ENCODE assay signal across 33 cellular contexts in the genomic region with DNA sequence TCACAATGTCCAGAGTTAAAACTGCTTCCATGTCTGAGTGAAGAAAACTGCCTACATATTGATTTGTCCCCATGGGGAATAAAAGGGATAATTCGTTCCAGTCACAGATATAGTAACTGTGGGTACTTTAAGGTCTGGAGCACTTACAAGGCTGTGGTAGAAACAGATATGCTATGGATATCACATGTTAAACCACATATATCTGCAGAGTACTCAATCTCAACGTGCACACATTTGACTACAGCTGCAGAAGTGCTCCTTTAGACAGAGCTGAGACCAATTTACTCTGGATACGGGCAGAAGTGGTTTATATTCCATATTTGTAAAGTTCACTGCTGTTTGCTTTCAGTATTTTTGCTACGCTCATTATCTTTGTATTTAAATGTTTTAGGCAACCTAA. TPM values are rescaled to one million over a fixed set of nuclear protein-coding genes. Genes with fewer than 3 reads are reported as not detected.
"Had no signal": no experiment of that assay in that cellular context is flagged by ENCODE, and none has a peak within 500 bp of the region (broad histone marks: within the 10 kb centered on the region; RNA-seq: fewer than 3 reads in every experiment).

No MANE protein-coding gene starts in this region.

- H3K27me3 ChIP-seq: brain microvascular endothelial cell, dorsolateral prefrontal cortex, esophagus squamous epithelium, heart left ventricle had no signal

- H3K36me3 ChIP-seq: brain microvascular endothelial cell, esophagus squamous epithelium, heart left ventricle, WERI-Rb-1 had no signal

- H3K27ac ChIP-seq: brain microvascular endothelial cell, coronary artery, dorsolateral prefrontal cortex, esophagus squamous epithelium, heart left ventricle, WERI-Rb-1 had no signal

- H3K4me3 ChIP-seq: coronary artery, dorsolateral prefrontal cortex, esophagus squamous epithelium, heart left ventricle had no signal

- H3K9me3 ChIP-seq: esophagus squamous epithelium, heart left ventricle had no signal

- H3K4me1 ChIP-seq: esophagus squamous epithelium, heart left ventricle had no signal

- DNase-seq: activated B cell treated with CpG ODN at 0.5 μM for 24 hours; activated CD4-positive, alpha-beta T cell treated with anti-CD3 and anti-CD28 coated beads for 48 hours; activated CD4-positive, alpha-beta T cell treated with anti-CD3 and anti-CD28 coated beads, Interleukin-2, amount 50 U/mL, for 1 hour; activated CD4-positive, alpha-beta T cell treated with anti-CD3 and anti-CD28 coated beads, Interleukin-2, amount 50 U/mL, for 48 hours; activated CD8-positive, alpha-beta memory T cell treated with anti-CD3 and anti-CD28 coated beads for 24 hours; activated CD8-positive, alpha-beta T cell treated with anti-CD3 and anti-CD28 coated beads for 36 hours; activated effector memory CD4-positive, alpha-beta T cell treated with Interleukin-2 at 50 U/mL for 16 hours; activated gamma-delta T cell treated with Interleukin-2 at 50 U/mL for 16 hours; activated naive CD4-positive, alpha-beta T cell treated with anti-CD3 and anti-CD28 coated beads, Interleukin-2, amount 50 U/mL, for 16 hours; activated naive CD4-positive, alpha-beta T cell treated with Interleukin-2 at 50 U/mL for 16 hours; activated T-cell treated with anti-CD3 and anti-CD28 coated beads, Interleukin-2, amount 50 U/mL, for 4 hours; amniotic stem cell; anterior cingulate cortex; brain microvascular endothelial cell; dorsolateral prefrontal cortex; effector CD4-positive, alpha-beta T cell; effector memory CD8-positive, alpha-beta T cell; esophagus squamous epithelium; glutamatergic neuron; heart left ventricle; hypothalamus; WERI-Rb-1 had no signal

RNA-seq across cellular contexts. Expression of a gene that starts 9.7 kb away (rescaled TPM):
- total RNA-seq: activated B cell treated with CpG ODN at 0.5 μM for 24 hours; activated CD8-positive, alpha-beta T cell treated with anti-CD3 and anti-CD28 coated beads for 36 hours; activated T-cell treated with anti-CD3 and anti-CD28 coated beads, Interleukin-2, amount 50 U/mL, for 4 hours; activated T-helper 17 cell treated with anti-CD3 and anti-CD28 coated beads, Interleukin-2, amount 50 U/mL, for 72 hours; astrocyte; bronchial epithelial cell; cerebellum; dorsolateral prefrontal cortex; fibroblast of lung; fibroblast of villous mesenchyme had no signal
- polyA plus RNA-seq: fibroblast of lung had no signal

RNA-seq across cellular contexts. Expression of a gene that starts 22.3 kb away (rescaled TPM):
- total RNA-seq: activated B cell treated with CpG ODN at 0.5 μM for 24 hours; activated CD8-positive, alpha-beta T cell treated with anti-CD3 and anti-CD28 coated beads for 36 hours; activated T-cell treated with anti-CD3 and anti-CD28 coated beads, Interleukin-2, amount 50 U/mL, for 4 hours; activated T-helper 17 cell treated with anti-CD3 and anti-CD28 coated beads, Interleukin-2, amount 50 U/mL, for 72 hours; astrocyte; bronchial epithelial cell; esophagus squamous epithelium; fibroblast of lung; fibroblast of villous mesenchyme had no signal
- polyA plus RNA-seq: esophagus, fibroblast of lung had no signal

RNA-seq across cellular contexts. Expression of a gene that starts 38.5 kb away (rescaled TPM):
- total RNA-seq: activated B cell treated with CpG ODN at 0.5 μM for 24 hours; activated CD8-positive, alpha-beta T cell treated with anti-CD3 and anti-CD28 coated beads for 36 hours; activated T-cell treated with anti-CD3 and anti-CD28 coated beads, Interleukin-2, amount 50 U/mL, for 4 hours; activated T-helper 17 cell treated with anti-CD3 and anti-CD28 coated beads, Interleukin-2, amount 50 U/mL, for 72 hours; astrocyte; bronchial epithelial cell; cardiac septum; cerebellum; esophagus squamous epithelium; fibroblast of lung; fibroblast of villous mesenchyme; frontal cortex; heart left ventricle had no signal
- polyA plus RNA-seq: adipose tissue, esophagus, fibroblast of lung, heart left ventricle had no signal
